ENCODE assay signal across 8 cellular contexts in the genomic region with DNA sequence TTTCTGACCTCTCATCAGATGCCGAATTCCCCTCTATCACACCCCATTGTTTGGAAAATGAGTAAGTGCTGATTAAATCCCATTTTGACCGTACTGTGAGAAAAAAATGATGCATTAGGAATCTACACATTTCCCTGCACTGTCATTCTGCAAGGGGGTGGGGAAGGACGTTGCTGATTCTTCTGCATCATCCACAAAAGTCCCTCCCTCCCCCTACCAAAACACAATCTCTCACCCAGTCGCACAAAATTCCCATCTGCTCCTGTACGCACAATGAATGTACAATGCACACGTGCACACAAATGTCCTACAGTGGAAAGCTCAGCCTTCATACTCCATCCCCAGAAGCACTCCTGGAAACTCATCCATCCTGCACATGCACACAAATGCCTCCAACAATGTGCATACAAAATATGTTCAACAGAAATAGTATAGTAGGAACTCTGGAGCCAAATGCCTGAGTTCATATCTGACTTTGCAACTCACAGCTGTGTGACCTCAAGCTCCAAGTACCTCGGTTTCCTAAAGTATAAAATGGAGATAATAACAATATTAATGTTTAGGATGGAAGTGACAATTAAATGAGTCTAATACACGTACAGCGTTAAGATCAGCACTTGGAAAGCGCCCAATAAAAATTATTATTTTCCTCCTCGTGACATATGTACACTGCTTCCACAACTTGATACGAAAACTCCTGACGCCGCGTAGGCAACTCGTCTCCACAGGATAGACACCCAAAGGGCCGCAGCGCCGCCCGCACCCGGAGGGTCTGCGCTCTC. TPM values are rescaled to one million over a fixed set of nuclear protein-coding genes. Genes with fewer than 3 reads are reported as not detected.
DNase-seq lines count a peak whose midpoint lies in the region; ATAC-seq, FAIRE-seq and TF ChIP-seq lines count a peak whose summit lies in the region.

No MANE protein-coding gene starts in this region.

- H3K9me2 ChIP-seq in hepatocyte (replicated peaks; ENCODE audit: insufficient read depth) = no peaks in the 10 kb centered on the region

- peak overlapping the region; percentile 82 to 99 (median 95) for H3K27ac Mint-ChIP-seq in CD8-positive, alpha-beta memory T cell
- H3K27ac Mint-ChIP-seq in activated T-helper 17 cell treated with anti-CD3 and anti-CD28 coated beads, Interleukin-2, amount 50 U/mL, for 72 hours = peak overlapping the region; percentile 96

- H3K9me3 ChIP-seq in CD8-positive, alpha-beta memory T cell (ENCODE audit: low read length) = no peaks in the 10 kb centered on the region
- H3K9me3 ChIP-seq in hepatocyte (ENCODE audit: low read depth) = no peaks in the 10 kb centered on the region
- no peaks in the 10 kb centered on the region for H3K9me3 ChIP-seq in small intestine (ENCODE audit: control insufficient read depth, low read depth)

- H2AFZ ChIP-seq in hepatocyte = peak overlapping the region; percentile 61

- CTCF ChIA-PET in CD8-positive, alpha-beta memory T cell (lab: Charles Lee) = interaction anchor here (1.4 to 5.0 kb wide), 4 partner anchors 9 to 46 kb away, joined by 3 to 40 read pairs (median 8); no protein-coding TSS in a partner anchor

- TF ChIP-seq CTCF in hepatocyte (IDR thresholded peaks at IDR 0.05; ENCODE audit: poor library complexity) = no peak

- no peaks in the 10 kb centered on the region for H3K9me3 Mint-ChIP-seq in CD8-positive, alpha-beta memory T cell
- no peaks in the 10 kb centered on the region for H3K9me3 Mint-ChIP-seq in activated T-helper 17 cell treated with anti-CD3 and anti-CD28 coated beads, Interleukin-2, amount 50 U/mL, for 72 hours

- peaks cover 75 to 90% (median 86%) of the 10 kb centered on the region in 3 donors for H3K4me1 Mint-ChIP-seq in CD8-positive, alpha-beta memory T cell
- peaks cover 44% of the 10 kb centered on the region for H3K4me1 Mint-ChIP-seq in activated T-helper 17 cell treated with anti-CD3 and anti-CD28 coated beads, Interleukin-2, amount 50 U/mL, for 72 hours

- H3K36me3 Mint-ChIP-seq in CD8-positive, alpha-beta memory T cell = peaks cover 6 to 49% (median 21%) of the 10 kb centered on the region in 3 donors
- peaks cover 97% of the 10 kb centered on the region for H3K36me3 Mint-ChIP-seq in activated T-helper 17 cell treated with anti-CD3 and anti-CD28 coated beads, Interleukin-2, amount 50 U/mL, for 72 hours (ENCODE audit: low read depth)

- H3K36me3 ChIP-seq in CD8-positive, alpha-beta memory T cell (ENCODE audit: insufficient read depth, low read length) = peaks cover 8% of the 10 kb centered on the region
- H3K36me3 ChIP-seq in hepatocyte (replicated peaks; ENCODE audit: insufficient read depth, low read depth) (no peaks in the 10 kb centered on the region), small intestine (ENCODE audit: control insufficient read depth in 2 of 2, insufficient read depth in 2 of 2, low read length in 2 of 2) (no peaks in the 10 kb centered on the region)

- peaks cover 31% of the 10 kb centered on the region for H4K20me1 ChIP-seq in hepatocyte (ENCODE audit: insufficient read depth, poor library complexity, severe bottlenecking)

- peak overlapping the region; percentile 81 to 95 (median 87) for H3K4me3 Mint-ChIP-seq in CD8-positive, alpha-beta memory T cell
- H3K4me3 Mint-ChIP-seq in activated T-helper 17 cell treated with anti-CD3 and anti-CD28 coated beads, Interleukin-2, amount 50 U/mL, for 72 hours = peak overlapping the region; percentile 88

- ATAC-seq in activated T-helper 17 cell treated with anti-CD3 and anti-CD28 coated beads, Interleukin-2, amount 50 U/mL, for 72 hours (replicated peaks) = peak; percentile 16
- no peak for ATAC-seq in GM19328 (IDR thresholded peaks at IDR 0.05; ENCODE audit: unreplicated experiment)

- peak overlapping the region; percentile 96 for H3K4me2 ChIP-seq in hepatocyte

- H3K79me2 ChIP-seq in hepatocyte = peaks cover 65% of the 10 kb centered on the region

- WGBS in hepatocyte (ENCODE audit: low lambda C conversion rate, missing lambda C conversion rate) = 10% methylated on average over 22 of the region's 22 CpGs
- WGBS in small intestine, 3 donors = 3 to 5% (median 3%) methylated on average over 22 of the region's 22 CpGs

- POLR2A ChIA-PET in CD8-positive, alpha-beta memory T cell (lab: Charles Lee) = interaction anchor here (1.1 to 2.1 kb wide), 4 partner anchors 10 to 144 kb away, joined by 3 to 8 read pairs (median 4); partner anchors contain the start of gene CCDC69

- FAIRE-seq in small intestine (lab: Jason Lieb, UNC) (no peak), GM19239 (lab: Jason Lieb, UNC) (no peak)

- H3K27ac ChIP-seq in CD8-positive, alpha-beta memory T cell (ENCODE audit: low read depth, low read length) = peak overlapping the region; percentile 97
- peak overlapping the region; percentile 100 for H3K27ac ChIP-seq in hepatocyte
- H3K27ac ChIP-seq in small intestine (ENCODE audit: low read depth in 1 of 2, low read length in 1 of 2) = peak overlapping the region; percentile 99

- peaks cover 83% of the 10 kb centered on the region for H3K4me1 ChIP-seq in CD8-positive, alpha-beta memory T cell (ENCODE audit: insufficient read depth, low read length)
- H3K4me1 ChIP-seq in hepatocyte (ENCODE audit: insufficient read depth) (peaks cover 31% of the 10 kb centered on the region), small intestine (ENCODE audit: control insufficient read depth in 2 of 2, insufficient read depth in 1 of 2, low read depth in 1 of 2, low read length in 1 of 2) (peaks cover 17 to 30% of the 10 kb centered on the region in 2 donors)

- DNase-seq in CD8-positive, alpha-beta memory T cell = peak in 1 of 5 donors; percentile 8
- DNase-seq in HS-5 (ENCODE audit: low read depth) (peak; percentile 80), hepatocyte (ENCODE audit: low spot score) (no peak), small intestine (no peak), GM19239 (ENCODE audit: insufficient read length, low spot score) (no peak), NCI-H128 (lab: John Stamatoyannopoulos, UW; ENCODE audit: unreplicated experiment) (no peak)

- H3K4me3 ChIP-seq in CD8-positive, alpha-beta memory T cell (ENCODE audit: low read length) = peak overlapping the region; percentile 93
- H3K4me3 ChIP-seq in hepatocyte (peak overlapping the region; percentile 97), small intestine (ENCODE audit: low read depth in 1 of 2, low read length in 2 of 2) (peak overlapping the region; percentile 75 to 81)

- no peaks in the 10 kb centered on the region for H3K27me3 ChIP-seq in CD8-positive, alpha-beta memory T cell (ENCODE audit: insufficient read depth, low read length, poor library complexity, severe bottlenecking)
- H3K27me3 ChIP-seq in hepatocyte (no peaks in the 10 kb centered on the region), small intestine (ENCODE audit: control insufficient read depth in 2 of 2, insufficient read depth in 2 of 2, low read length in 2 of 2) (no peaks in the 10 kb centered on the region)

- H3K27me3 Mint-ChIP-seq in CD8-positive, alpha-beta memory T cell = no peaks in the 10 kb centered on the region
- no peaks in the 10 kb centered on the region for H3K27me3 Mint-ChIP-seq in activated T-helper 17 cell treated with anti-CD3 and anti-CD28 coated beads, Interleukin-2, amount 50 U/mL, for 72 hours

RNA-seq across cellular contexts. Expression of gene TNIP1, which starts 0.8 kb away (rescaled TPM):
- total RNA-seq in CD8-positive, alpha-beta memory T cell = 100 to 1,000 TPM; 212 to 213 TPM
- 62.4 TPM for polyA plus RNA-seq in CD8-positive, alpha-beta memory T cell
- total RNA-seq in activated T-helper 17 cell treated with anti-CD3 and anti-CD28 coated beads, Interleukin-2, amount 50 U/mL, for 72 hours = 100 to 1,000 TPM; 316 to 609 TPM
- total RNA-seq in hepatocyte = 54.3 and 64.6 TPM in 2 replicates
- polyA plus RNA-seq in hepatocyte (48.0 and 57.0 TPM in 2 replicates), small intestine (100 to 1,000 TPM in 2 of 3 donors, 10 to 100 TPM in 1; 97.5 to 190 (median 164) TPM)

RNA-seq across cellular contexts. Expression of gene GPX3, which starts 59.6 kb away (rescaled TPM):
- total RNA-seq in CD8-positive, alpha-beta memory T cell = not detected
- 0.63 TPM for polyA plus RNA-seq in CD8-positive, alpha-beta memory T cell
- not detected for total RNA-seq in activated T-helper 17 cell treated with anti-CD3 and anti-CD28 coated beads, Interleukin-2, amount 50 U/mL, for 72 hours
- total RNA-seq in hepatocyte = 40.9 and 58.6 TPM in 2 replicates
- polyA plus RNA-seq in hepatocyte = 66.2 and 69.9 TPM in 2 replicates
- polyA plus RNA-seq in small intestine = 1,000 to 10,000 TPM in 1 of 3 donors, 100 to 1,000 TPM in 1, 10 to 100 TPM in 1; 19.9 to 1,014 (median 191) TPM

Comparison
In these comparisons a context has a peak if more than half of its experiments do, and no peak if none do; other contexts are left out.
1. RNA of gene GPX3, which starts 59.6 kb away (total RNA-seq): 40.9 to 58.6 TPM in hepatocyte; not detected in activated T-helper 17 cell treated with anti-CD3 and anti-CD28 coated beads, Interleukin-2, amount 50 U/mL, for 72 hours and not detected in CD8-positive, alpha-beta memory T cell; every median in the first group is over 10 times any median in the second.
2. Peak in every context shown above with its lines, with median percentiles within 50 percentile points of each other: H3K27ac ChIP-seq and H3K4me3 ChIP-seq.